12 cellular contexts compared by ENCODE assay signal in the genomic region with DNA sequence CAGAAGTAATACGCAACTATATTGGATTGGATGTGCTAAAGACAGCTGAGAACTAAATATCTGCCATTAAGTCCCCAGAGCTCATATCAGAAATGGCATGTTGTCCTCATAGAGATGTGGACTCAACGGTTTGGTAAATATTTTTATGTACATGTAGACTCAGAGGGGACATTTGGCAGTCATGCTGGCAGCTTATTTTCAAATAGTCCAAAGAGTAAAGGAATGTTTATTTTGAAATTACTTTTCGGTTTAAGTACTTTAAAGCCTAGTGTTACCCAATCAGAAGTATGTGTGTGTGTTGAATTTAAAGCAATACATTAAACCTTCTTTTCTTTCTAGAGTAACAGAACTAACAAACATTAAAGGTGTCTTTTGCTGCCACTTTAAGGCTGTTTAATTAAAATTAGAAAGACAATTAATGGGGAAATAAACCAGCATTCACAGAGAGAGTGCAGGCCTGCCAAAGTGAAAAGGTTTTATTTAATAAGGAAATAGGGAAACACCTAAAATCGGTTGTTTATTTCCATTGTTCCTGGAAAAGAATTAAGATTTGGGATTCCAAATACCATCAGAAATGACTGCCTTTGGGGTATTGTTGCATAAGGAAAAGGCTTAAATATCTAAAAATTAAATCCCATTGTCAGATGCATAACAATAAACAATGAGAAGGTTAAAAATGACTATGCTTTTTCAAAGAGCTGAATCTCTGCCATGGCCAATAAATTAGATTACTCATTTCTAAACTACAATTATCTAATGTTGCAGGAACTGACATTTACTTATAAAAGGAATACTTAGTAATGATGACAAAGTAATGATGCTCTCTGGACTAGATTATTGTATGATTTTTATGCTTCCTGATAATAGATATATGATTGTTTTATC.
DNase-seq lines count a peak whose midpoint lies in the region; ATAC-seq, FAIRE-seq and TF ChIP-seq lines count a peak whose summit lies in the region.
"Had no signal": no experiment of that assay in that cellular context is flagged by ENCODE, and none has a peak within 500 bp of the region (broad histone marks: within the 10 kb centered on the region; RNA-seq: fewer than 3 reads in every experiment).

No MANE protein-coding gene starts in this region.

- H3K4me2 ChIP-seq in OCI-LY3 (ENCODE audit: low read length) = peak overlapping the region; percentile 77
- peak overlapping the region; percentile 27 for H3K4me2 ChIP-seq in smooth muscle cell

- no peak for FAIRE-seq in HTR-8/SVneo (lab: Jason Lieb, UNC)

- peak overlapping the region; percentile 31 for H3K4me3 ChIP-seq in OCI-LY3 (ENCODE audit: low read length)
- H3K4me3 ChIP-seq in smooth muscle cell = no peak overlapping the region

- H3F3A ChIP-seq in smooth muscle cell (ENCODE audit: low read depth) = no peaks in the 10 kb centered on the region

- peaks cover 2% of the 10 kb centered on the region; the same call in 1 of the 2 replicates for H3K79me2 ChIP-seq in OCI-LY3 (ENCODE audit: low read length)
- no peaks in the 10 kb centered on the region for H3K79me2 ChIP-seq in smooth muscle cell (ENCODE audit: low read depth)

- peak overlapping the region; percentile 77 for H3K9ac ChIP-seq in OCI-LY3 (ENCODE audit: low read length)
- H3K9ac ChIP-seq in smooth muscle cell (ENCODE audit: low read depth) = no peak overlapping the region

- H3K27ac ChIP-seq in OCI-LY3 (ENCODE audit: low read length) (peak overlapping the region; percentile 95), smooth muscle cell (ENCODE audit: low read depth) (no peak overlapping the region)
- H3K27ac ChIP-seq: 22Rv1 had no signal

- H3K4me1 ChIP-seq in OCI-LY3 (ENCODE audit: low read length) (peaks cover 61% of the 10 kb centered on the region), smooth muscle cell (ENCODE audit: low read depth) (no peaks in the 10 kb centered on the region)

- WGBS in smooth muscle cell (ENCODE audit: low lambda C conversion rate) = 82% methylated on average over 4 of the region's 4 CpGs

- H4K20me1 ChIP-seq in OCI-LY3 (ENCODE audit: insufficient read depth, low read length) (no peaks in the 10 kb centered on the region), smooth muscle cell (ENCODE audit: low read depth) (no peaks in the 10 kb centered on the region)

- H3K9me3 ChIP-seq in OCI-LY3 (ENCODE audit: insufficient read depth, low read length) (no peaks in the 10 kb centered on the region), smooth muscle cell (replicated peaks; ENCODE audit: low read depth) (no peaks in the 10 kb centered on the region)

- H2AFZ ChIP-seq in OCI-LY3 (ENCODE audit: low read depth, low read length) (no peak overlapping the region), smooth muscle cell (ENCODE audit: low read depth) (peak overlapping the region; percentile 64)

- DNase-seq in activated CD4-positive, CD25-positive, alpha-beta regulatory T cell treated with anti-CD3 and anti-CD28 coated beads, Interleukin-2, amount 50 U/mL, for 72 hours = no peak
- no peak for DNase-seq in smooth muscle cell (lab: John Stamatoyannopoulos, UW; ENCODE audit: unreplicated experiment)
- DNase-seq in SHP77 (lab: John Stamatoyannopoulos, UW) = no peak
- no peak for DNase-seq in HTR-8/SVneo (ENCODE audit: insufficient read length, low spot score)
- DNase-seq in NCI-H146 (lab: John Stamatoyannopoulos, UW) = no peak
- DNase-seq: activated naive CD4-positive, alpha-beta T cell treated with anti-CD3 and anti-CD28 coated beads, Interleukin-2, amount 50 U/mL, for 16 hours; hippocampal formation; NCI-H1694 treated with DMSO at 0.1 percent for 48 hours had no signal

- TF ChIP-seq CTCF in OCI-LY3 (IDR thresholded peaks at IDR 0.05; ENCODE audit: low read depth, low read length) = no peak
- TF ChIP-seq CTCF in smooth muscle cell (IDR thresholded peaks at IDR 0.05; ENCODE audit: borderline replicate concordance, insufficient read depth, poor library complexity, severe bottlenecking) = no peak

- H3K36me3 ChIP-seq in OCI-LY3 (replicated peaks; ENCODE audit: low read depth, low read length) (no peaks in the 10 kb centered on the region), smooth muscle cell (ENCODE audit: low read depth) (no peaks in the 10 kb centered on the region)

- H3K27me3 ChIP-seq in OCI-LY3 (ENCODE audit: low read depth, low read length) (no peaks in the 10 kb centered on the region), smooth muscle cell (ENCODE audit: low read depth) (no peaks in the 10 kb centered on the region)

- peak; percentile 61 to 69 for ATAC-seq in activated CD4-positive, CD25-positive, alpha-beta regulatory T cell treated with anti-CD3 and anti-CD28 coated beads, Interleukin-2, amount 50 U/mL, for 24 hours
- peak; percentile 15 for ATAC-seq in HG02588 (IDR thresholded peaks at IDR 0.05; ENCODE audit: unreplicated experiment)
